12 cellular contexts compared by ENCODE assay signal in genomic region chr3:193851941-193852674, GRCh38.
A peak's percentile ranks its signal among the peaks of the same experiment; 100 is the strongest.
DNase-seq lines count a peak whose midpoint lies in the region; ATAC-seq lines count a peak whose summit lies in the region.
"Had no signal": no experiment of that assay in that cellular context is flagged by ENCODE, and none has a peak within 500 bp of the region (broad histone marks: within the 10 kb centered on the region; RNA-seq: fewer than 3 reads in every experiment).

No MANE protein-coding gene starts in this region.

- peak; percentile 8 for DNase-seq in G401 (ENCODE audit: low spot score)
- DNase-seq in SK-N-MC (ENCODE audit: low read depth, low spot score) = peak; percentile 24
- peak; percentile 48 for DNase-seq in left cardiac atrium
- peak; percentile 56 for DNase-seq in retina
- DNase-seq in RPMI8226 = no peak
- no peak for DNase-seq in activated naive CD4-positive, alpha-beta T cell treated with anti-CD3 and anti-CD28 coated beads, Interleukin-2, amount 50 U/mL, for 16 hours
- no peak for DNase-seq in activated CD4-positive, CD25-positive, alpha-beta regulatory T cell (lab: John Stamatoyannopoulos, UW)
- DNase-seq in SHP77 treated with DMSO at 0.1 percent for 48 hours (lab: John Stamatoyannopoulos, UW) = no peak
- DNase-seq: activated CD4-positive, alpha-beta memory T cell treated with anti-CD3 and anti-CD28 coated beads, Interleukin-2, amount 10 ng/mL, durations not matched to agents 7 days and 5 days; COR-L47; Peyer's patch had no signal

- no peaks in the 10 kb centered on the region for H3K9me3 ChIP-seq in SK-N-MC (ENCODE audit: low read depth, low read length)
- H3K9me3 ChIP-seq: Peyer's patch had no signal

- peak; percentile 40 to 65 for ATAC-seq in left cardiac atrium

- peak overlapping the region; percentile 39 for H3K4me3 ChIP-seq in SK-N-MC
- H3K4me3 ChIP-seq: Peyer's patch, skin epidermis had no signal

- H3K9ac ChIP-seq in SK-N-MC (ENCODE audit: insufficient read length) = peak overlapping the region; percentile 19

- no peaks in the 10 kb centered on the region for H3K36me3 ChIP-seq in SK-N-MC (ENCODE audit: insufficient read depth, low read length)
- H3K36me3 ChIP-seq: Peyer's patch had no signal

- intact Hi-C loops in left cardiac atrium (cut with DNase I) = no loop called here

- H3K27ac ChIP-seq in SK-N-MC = peak overlapping the region; percentile 75

- in situ Hi-C loops in G401 (cut with HindIII; ENCODE audit: low sequenced_read_pairs) = no loop called here

Comparison
In these comparisons a context has a peak if more than half of its experiments do, and no peak if none do; other contexts are left out.
1. DNase-seq: peak in G401 (single experiment), SK-N-MC (single experiment), left cardiac atrium (single experiment) and retina (single experiment); none in RPMI8226 (single experiment), activated naive CD4-positive, alpha-beta T cell treated with anti-CD3 and anti-CD28 coated beads, Interleukin-2, amount 50 U/mL, for 16 hours (single experiment), activated CD4-positive, CD25-positive, alpha-beta regulatory T cell (0 of 4) and SHP77 treated with DMSO at 0.1 percent for 48 hours (single experiment).